Comparison of ENCODE assay signal across 1 cellular context in the genomic region with DNA sequence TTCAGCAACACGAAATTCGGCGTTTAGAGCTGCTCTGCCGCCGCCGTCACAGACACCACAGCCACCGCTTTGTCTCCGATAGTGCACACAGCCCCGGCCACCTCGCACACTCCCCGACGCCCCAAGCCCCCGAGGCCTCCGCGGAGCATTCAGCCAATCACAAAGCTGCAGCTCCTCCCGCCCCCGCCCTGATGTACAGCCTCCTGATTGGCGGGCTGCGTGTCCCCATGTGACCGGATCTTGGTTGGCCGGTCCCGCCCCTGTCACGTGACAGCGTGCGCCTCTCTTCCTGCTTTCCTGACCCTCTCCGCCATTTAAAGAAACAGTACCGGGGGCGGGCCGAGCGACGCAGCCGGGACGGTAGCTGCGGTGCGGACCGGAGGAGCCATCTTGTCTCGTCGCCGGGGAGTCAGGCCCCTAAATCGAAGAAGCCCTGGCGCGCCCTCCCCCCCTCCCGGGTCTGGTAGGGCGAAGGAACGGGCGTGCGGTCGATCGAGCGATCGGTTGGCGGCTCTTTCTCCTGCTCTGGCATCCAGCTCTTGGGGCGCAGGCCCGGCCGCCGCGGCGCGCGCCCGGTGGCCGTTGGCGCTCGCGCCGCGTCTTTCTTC.
TF ChIP-seq lines count a peak whose summit lies in the region.

A gene (plus strand): TSS at position 342 of the 608 bp plus-strand sequence.

TF ChIP-seq in K562, 482 proteins besides CTCF, POLR2A, EP300 and RAD21 (continued from another document and continues in another):
- TF ChIP-seq, protein P1, sequence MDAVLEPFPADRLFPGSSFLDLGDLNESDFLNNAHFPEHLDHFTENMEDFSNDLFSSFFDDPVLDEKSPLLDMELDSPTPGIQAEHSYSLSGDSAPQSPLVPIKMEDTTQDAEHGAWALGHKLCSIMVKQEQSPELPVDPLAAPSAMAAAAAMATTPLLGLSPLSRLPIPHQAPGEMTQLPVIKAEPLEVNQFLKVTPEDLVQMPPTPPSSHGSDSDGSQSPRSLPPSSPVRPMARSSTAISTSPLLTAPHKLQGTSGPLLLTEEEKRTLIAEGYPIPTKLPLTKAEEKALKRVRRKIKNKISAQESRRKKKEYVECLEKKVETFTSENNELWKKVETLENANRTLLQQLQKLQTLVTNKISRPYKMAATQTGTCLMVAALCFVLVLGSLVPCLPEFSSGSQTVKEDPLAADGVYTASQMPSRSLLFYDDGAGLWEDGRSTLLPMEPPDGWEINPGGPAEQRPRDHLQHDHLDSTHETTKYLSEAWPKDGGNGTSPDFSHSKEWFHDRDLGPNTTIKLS (IDR thresholded peaks at IDR 0.05; ENCODE audit: borderline replicate concordance, low read depth) = 0 out of 2 replicates have a peak, but pooled peaks have one; percentile 64
- TF ChIP-seq C11orf30 (IDR thresholded peaks at IDR 0.05; ENCODE audit: low read depth) = peak; percentile 34
- peak; percentile 61 for TF ChIP-seq SP2 (IDR thresholded peaks at IDR 0.05; ENCODE audit: extremely low read depth, low read depth, low read length, poor library complexity, severe bottlenecking)
- peak; percentile 5; the same call in 1 of the 2 replicates for TF ChIP-seq MYC (IDR thresholded peaks at IDR 0.05; ENCODE audit: low read depth, low read length)
- TF ChIP-seq MYC (CRISPR knock-in tag; IDR thresholded peaks at IDR 0.05; ENCODE audit: borderline replicate concordance, low read depth) = no peak; the same call in 1 of the 2 replicates
- 0 out of 2 replicates have a peak, but pooled peaks have one; percentile 37 for TF ChIP-seq PHF21A (IDR thresholded peaks at IDR 0.05; ENCODE audit: borderline replicate concordance, low read depth)
- TF ChIP-seq PHF8 (IDR thresholded peaks at IDR 0.05; ENCODE audit: borderline replicate concordance, low read length) = peak; percentile 52; the same call in 1 of the 2 replicates
- no peak for TF ChIP-seq SRSF1 (IDR thresholded peaks at IDR 0.05; ENCODE audit: low read depth, low read length)
- TF ChIP-seq ZFP30 (CRISPR knock-in tag; IDR thresholded peaks at IDR 0.05; ENCODE audit: borderline replicate concordance) = no peak
- TF ChIP-seq RBM39 (optimal IDR thresholded peaks at IDR 0.05; ENCODE audit: low read depth, low read length) = no peak
- TF ChIP-seq, protein P2, sequence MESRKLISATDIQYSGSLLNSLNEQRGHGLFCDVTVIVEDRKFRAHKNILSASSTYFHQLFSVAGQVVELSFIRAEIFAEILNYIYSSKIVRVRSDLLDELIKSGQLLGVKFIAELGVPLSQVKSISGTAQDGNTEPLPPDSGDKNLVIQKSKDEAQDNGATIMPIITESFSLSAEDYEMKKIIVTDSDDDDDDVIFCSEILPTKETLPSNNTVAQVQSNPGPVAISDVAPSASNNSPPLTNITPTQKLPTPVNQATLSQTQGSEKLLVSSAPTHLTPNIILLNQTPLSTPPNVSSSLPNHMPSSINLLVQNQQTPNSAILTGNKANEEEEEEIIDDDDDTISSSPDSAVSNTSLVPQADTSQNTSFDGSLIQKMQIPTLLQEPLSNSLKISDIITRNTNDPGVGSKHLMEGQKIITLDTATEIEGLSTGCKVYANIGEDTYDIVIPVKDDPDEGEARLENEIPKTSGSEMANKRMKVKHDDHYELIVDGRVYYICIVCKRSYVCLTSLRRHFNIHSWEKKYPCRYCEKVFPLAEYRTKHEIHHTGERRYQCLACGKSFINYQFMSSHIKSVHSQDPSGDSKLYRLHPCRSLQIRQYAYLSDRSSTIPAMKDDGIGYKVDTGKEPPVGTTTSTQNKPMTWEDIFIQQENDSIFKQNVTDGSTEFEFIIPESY (CRISPR knock-in tag; IDR thresholded peaks at IDR 0.05) = 0 out of 2 replicates have a peak, but pooled peaks have one; percentile 16
- no peak for TF ChIP-seq ELF2 (CRISPR knock-in tag; IDR thresholded peaks at IDR 0.05)
- no peak for TF ChIP-seq TAF7 (tag; IDR thresholded peaks at IDR 0.05)
- 0 out of 2 replicates have a peak, but pooled peaks have one; percentile 3 for TF ChIP-seq TEAD4 (IDR thresholded peaks at IDR 0.05; ENCODE audit: low read length)
- TF ChIP-seq TEAD4 (CRISPR knock-in tag; IDR thresholded peaks at IDR 0.05; ENCODE audit: borderline replicate concordance) = no peak
- TF ChIP-seq NEUROD1 (IDR thresholded peaks at IDR 0.05; ENCODE audit: borderline replicate concordance, low read depth, low read length, partially characterized antibody) = peak; percentile 65
- peak; percentile 87 for TF ChIP-seq GABPB1 (CRISPR knock-in tag; IDR thresholded peaks at IDR 0.05)
- peak; percentile 73 for TF ChIP-seq TAF1 (IDR thresholded peaks at IDR 0.05; ENCODE audit: control insufficient read depth, extremely low read depth, insufficient read depth, low read length, severe bottlenecking)
- peak; percentile 65 for TF ChIP-seq CREM (IDR thresholded peaks at IDR 0.05; ENCODE audit: low read depth)
- TF ChIP-seq, protein P3, sequence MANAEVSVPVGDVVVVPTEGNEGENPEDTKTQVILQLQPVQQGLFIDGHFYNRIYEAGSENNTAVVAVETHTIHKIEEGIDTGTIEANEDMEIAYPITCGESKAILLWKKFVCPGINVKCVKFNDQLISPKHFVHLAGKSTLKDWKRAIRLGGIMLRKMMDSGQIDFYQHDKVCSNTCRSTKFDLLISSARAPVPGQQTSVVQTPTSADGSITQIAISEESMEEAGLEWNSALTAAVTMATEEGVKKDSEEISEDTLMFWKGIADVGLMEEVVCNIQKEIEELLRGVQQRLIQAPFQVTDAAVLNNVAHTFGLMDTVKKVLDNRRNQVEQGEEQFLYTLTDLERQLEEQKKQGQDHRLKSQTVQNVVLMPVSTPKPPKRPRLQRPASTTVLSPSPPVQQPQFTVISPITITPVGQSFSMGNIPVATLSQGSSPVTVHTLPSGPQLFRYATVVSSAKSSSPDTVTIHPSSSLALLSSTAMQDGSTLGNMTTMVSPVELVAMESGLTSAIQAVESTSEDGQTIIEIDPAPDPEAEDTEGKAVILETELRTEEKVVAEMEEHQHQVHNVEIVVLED (CRISPR knock-in tag; IDR thresholded peaks at IDR 0.05) = peak; percentile 85
- no peak for TF ChIP-seq FOXA3 (CRISPR knock-in tag; conservative IDR thresholded peaks at IDR 0.05 in 1 of 2, IDR thresholded peaks at IDR 0.05 in 1 of 2)
- TF ChIP-seq, protein P4, sequence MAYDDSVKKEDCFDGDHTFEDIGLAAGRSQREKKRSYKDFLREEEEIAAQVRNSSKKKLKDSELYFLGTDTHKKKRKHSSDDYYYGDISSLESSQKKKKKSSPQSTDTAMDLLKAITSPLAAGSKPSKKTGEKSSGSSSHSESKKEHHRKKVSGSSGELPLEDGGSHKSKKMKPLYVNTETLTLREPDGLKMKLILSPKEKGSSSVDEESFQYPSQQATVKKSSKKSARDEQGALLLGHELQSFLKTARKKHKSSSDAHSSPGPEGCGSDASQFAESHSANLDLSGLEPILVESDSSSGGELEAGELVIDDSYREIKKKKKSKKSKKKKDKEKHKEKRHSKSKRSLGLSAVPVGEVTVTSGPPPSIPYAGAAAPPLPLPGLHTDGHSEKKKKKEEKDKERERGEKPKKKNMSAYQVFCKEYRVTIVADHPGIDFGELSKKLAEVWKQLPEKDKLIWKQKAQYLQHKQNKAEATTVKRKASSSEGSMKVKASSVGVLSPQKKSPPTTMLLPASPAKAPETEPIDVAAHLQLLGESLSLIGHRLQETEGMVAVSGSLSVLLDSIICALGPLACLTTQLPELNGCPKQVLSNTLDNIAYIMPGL (CRISPR knock-in tag; IDR thresholded peaks at IDR 0.05) = peak; percentile 55; the same call in 1 of the 2 replicates
- TF ChIP-seq, protein P5, sequence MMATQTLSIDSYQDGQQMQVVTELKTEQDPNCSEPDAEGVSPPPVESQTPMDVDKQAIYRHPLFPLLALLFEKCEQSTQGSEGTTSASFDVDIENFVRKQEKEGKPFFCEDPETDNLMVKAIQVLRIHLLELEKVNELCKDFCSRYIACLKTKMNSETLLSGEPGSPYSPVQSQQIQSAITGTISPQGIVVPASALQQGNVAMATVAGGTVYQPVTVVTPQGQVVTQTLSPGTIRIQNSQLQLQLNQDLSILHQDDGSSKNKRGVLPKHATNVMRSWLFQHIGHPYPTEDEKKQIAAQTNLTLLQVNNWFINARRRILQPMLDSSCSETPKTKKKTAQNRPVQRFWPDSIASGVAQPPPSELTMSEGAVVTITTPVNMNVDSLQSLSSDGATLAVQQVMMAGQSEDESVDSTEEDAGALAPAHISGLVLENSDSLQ (IDR thresholded peaks at IDR 0.05) = peak; percentile 90
- TF ChIP-seq ZNF707 (CRISPR knock-in tag; conservative IDR thresholded peaks at IDR 0.05) = no peak
- peak; percentile 50 for TF ChIP-seq FIP1L1 (IDR thresholded peaks at IDR 0.05; ENCODE audit: low read depth, low read length, poor library complexity, severe bottlenecking)
- TF ChIP-seq, protein P6, sequence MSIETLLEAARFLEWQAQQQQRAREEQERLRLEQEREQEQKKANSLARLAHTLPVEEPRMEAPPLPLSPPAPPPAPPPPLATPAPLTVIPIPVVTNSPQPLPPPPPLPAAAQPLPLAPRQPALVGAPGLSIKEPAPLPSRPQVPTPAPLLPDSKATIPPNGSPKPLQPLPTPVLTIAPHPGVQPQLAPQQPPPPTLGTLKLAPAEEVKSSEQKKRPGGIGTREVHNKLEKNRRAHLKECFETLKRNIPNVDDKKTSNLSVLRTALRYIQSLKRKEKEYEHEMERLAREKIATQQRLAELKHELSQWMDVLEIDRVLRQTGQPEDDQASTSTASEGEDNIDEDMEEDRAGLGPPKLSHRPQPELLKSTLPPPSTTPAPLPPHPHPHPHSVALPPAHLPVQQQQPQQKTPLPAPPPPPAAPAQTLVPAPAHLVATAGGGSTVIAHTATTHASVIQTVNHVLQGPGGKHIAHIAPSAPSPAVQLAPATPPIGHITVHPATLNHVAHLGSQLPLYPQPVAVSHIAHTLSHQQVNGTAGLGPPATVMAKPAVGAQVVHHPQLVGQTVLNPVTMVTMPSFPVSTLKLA (conservative IDR thresholded peaks at IDR 0.05) = peak; percentile 62 to 66
- 0 out of 2 replicates have a peak, but pooled peaks have one; percentile 39 for TF ChIP-seq GATAD2B (IDR thresholded peaks at IDR 0.05; ENCODE audit: borderline replicate concordance)
- TF ChIP-seq KDM4B (IDR thresholded peaks at IDR 0.05; ENCODE audit: borderline replicate concordance in 2 of 2, low read depth in 1 of 2) = 0 out of 4 replicates have a peak, but pooled peaks of 1 of the 2 experiments have one; percentile 36
- TF ChIP-seq EP400 (IDR thresholded peaks at IDR 0.05) = peak; percentile 79; the same call in 1 of the 2 replicates
- TF ChIP-seq, protein P7, sequence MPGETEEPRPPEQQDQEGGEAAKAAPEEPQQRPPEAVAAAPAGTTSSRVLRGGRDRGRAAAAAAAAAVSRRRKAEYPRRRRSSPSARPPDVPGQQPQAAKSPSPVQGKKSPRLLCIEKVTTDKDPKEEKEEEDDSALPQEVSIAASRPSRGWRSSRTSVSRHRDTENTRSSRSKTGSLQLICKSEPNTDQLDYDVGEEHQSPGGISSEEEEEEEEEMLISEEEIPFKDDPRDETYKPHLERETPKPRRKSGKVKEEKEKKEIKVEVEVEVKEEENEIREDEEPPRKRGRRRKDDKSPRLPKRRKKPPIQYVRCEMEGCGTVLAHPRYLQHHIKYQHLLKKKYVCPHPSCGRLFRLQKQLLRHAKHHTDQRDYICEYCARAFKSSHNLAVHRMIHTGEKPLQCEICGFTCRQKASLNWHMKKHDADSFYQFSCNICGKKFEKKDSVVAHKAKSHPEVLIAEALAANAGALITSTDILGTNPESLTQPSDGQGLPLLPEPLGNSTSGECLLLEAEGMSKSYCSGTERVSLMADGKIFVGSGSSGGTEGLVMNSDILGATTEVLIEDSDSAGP (CRISPR knock-in tag; IDR thresholded peaks at IDR 0.05) = peak; percentile 100
- TF ChIP-seq HCFC1 (IDR thresholded peaks at IDR 0.05; ENCODE audit: low read depth, low read length) = peak; percentile 56
- no peak for TF ChIP-seq ZNF644 (tag; IDR thresholded peaks at IDR 0.05; ENCODE audit: low read depth)
- TF ChIP-seq HMGN3 (IDR thresholded peaks at IDR 0.05; ENCODE audit: borderline replicate concordance, extremely low read depth, insufficient read length, low read depth, low read length) = peak; percentile 4
- TF ChIP-seq SMAD1 (IDR thresholded peaks at IDR 0.05; ENCODE audit: low read depth, low read length, partially characterized antibody) = no peak
- no peak for TF ChIP-seq LEF1 (IDR thresholded peaks at IDR 0.05)
- peak; percentile 45; the same call in 1 of the 2 replicates for TF ChIP-seq ETV5 (CRISPR knock-in tag; IDR thresholded peaks at IDR 0.05; ENCODE audit: low read depth)
- peak; percentile 100 for TF ChIP-seq RAD51 (IDR thresholded peaks at IDR 0.05; ENCODE audit: borderline replicate concordance, low read depth)
- TF ChIP-seq, protein P8, sequence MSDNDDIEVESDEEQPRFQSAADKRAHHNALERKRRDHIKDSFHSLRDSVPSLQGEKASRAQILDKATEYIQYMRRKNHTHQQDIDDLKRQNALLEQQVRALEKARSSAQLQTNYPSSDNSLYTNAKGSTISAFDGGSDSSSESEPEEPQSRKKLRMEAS (CRISPR knock-in tag; IDR thresholded peaks at IDR 0.05) = peak; percentile 69; the same call in 1 of the 2 replicates
- peak; percentile 91 for TF ChIP-seq EGR1 (conservative IDR thresholded peaks at IDR 0.05)
- peak; percentile 62 for TF ChIP-seq SUPT5H (IDR thresholded peaks at IDR 0.05)
- TF ChIP-seq ATF1 (CRISPR knock-in tag; IDR thresholded peaks at IDR 0.05) = no peak
- peak; percentile 75 for TF ChIP-seq ATF1 (tag; IDR thresholded peaks at IDR 0.05)
- TF ChIP-seq, protein P9, sequence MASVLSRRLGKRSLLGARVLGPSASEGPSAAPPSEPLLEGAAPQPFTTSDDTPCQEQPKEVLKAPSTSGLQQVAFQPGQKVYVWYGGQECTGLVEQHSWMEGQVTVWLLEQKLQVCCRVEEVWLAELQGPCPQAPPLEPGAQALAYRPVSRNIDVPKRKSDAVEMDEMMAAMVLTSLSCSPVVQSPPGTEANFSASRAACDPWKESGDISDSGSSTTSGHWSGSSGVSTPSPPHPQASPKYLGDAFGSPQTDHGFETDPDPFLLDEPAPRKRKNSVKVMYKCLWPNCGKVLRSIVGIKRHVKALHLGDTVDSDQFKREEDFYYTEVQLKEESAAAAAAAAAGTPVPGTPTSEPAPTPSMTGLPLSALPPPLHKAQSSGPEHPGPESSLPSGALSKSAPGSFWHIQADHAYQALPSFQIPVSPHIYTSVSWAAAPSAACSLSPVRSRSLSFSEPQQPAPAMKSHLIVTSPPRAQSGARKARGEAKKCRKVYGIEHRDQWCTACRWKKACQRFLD (CRISPR knock-in tag; IDR thresholded peaks at IDR 0.05) = 0 out of 2 replicates have a peak, but pooled peaks have one; percentile 13
- 0 out of 2 replicates have a peak, but pooled peaks have one; percentile 36 for TF ChIP-seq NR2C2 (CRISPR knock-in tag; IDR thresholded peaks at IDR 0.05)
- peak; percentile 81 for TF ChIP-seq NR2C2 (tag; IDR thresholded peaks at IDR 0.05)
- TF ChIP-seq, protein P10, sequence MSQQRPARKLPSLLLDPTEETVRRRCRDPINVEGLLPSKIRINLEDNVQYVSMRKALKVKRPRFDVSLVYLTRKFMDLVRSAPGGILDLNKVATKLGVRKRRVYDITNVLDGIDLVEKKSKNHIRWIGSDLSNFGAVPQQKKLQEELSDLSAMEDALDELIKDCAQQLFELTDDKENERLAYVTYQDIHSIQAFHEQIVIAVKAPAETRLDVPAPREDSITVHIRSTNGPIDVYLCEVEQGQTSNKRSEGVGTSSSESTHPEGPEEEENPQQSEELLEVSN (IDR thresholded peaks at IDR 0.05; ENCODE audit: borderline replicate concordance in 1 of 2, extremely low read depth in 1 of 2, insufficient read depth in 1 of 2, insufficient read length in 1 of 2, low read depth in 1 of 2, low read length in 1 of 2, poor library complexity in 1 of 2, severe bottlenecking in 1 of 2) = peak; percentile 30 to 73
- TF ChIP-seq POLR2AphosphoS5 (IDR thresholded peaks at IDR 0.05; ENCODE audit: control insufficient read depth, insufficient read depth, low read depth, low read length) = peak; percentile 29; the same call in 1 of the 2 replicates
- TF ChIP-seq YY1 (IDR thresholded peaks at IDR 0.05; ENCODE audit: borderline replicate concordance in 1 of 3, control insufficient read depth in 1 of 3, extremely low read depth in 1 of 3, insufficient read depth in 3 of 3, insufficient read length in 1 of 3, insufficient replicate concordance in 2 of 3, low read depth in 1 of 3, low read length in 2 of 3) = peak; percentile 41 to 88 (median 76)
- TF ChIP-seq ZBTB17 (CRISPR knock-in tag; IDR thresholded peaks at IDR 0.05) = peak; percentile 99
